ENCODE assay signal across 10 cellular contexts in genomic region chr22:43000441-43001175, GRCh38. TPM values are rescaled to one million over a fixed set of nuclear protein-coding genes. Genes with fewer than 3 reads are reported as not detected.
DNase-seq lines count a peak whose midpoint lies in the region; ATAC-seq, FAIRE-seq and TF ChIP-seq lines count a peak whose summit lies in the region.
"Had no signal": no experiment of that assay in that cellular context is flagged by ENCODE, and none has a peak within 500 bp of the region (broad histone marks: within the 10 kb centered on the region; RNA-seq: fewer than 3 reads in every experiment).

No MANE protein-coding gene starts in this region.

- H3K9ac ChIP-seq in astrocyte (ENCODE audit: low read length): peak overlapping the region; percentile 73

- POLR2A ChIA-PET in A673 (lab: Charles Lee; ENCODE audit: low non-redundant PET): no interaction called here
- POLR2A ChIA-PET in naive thymus-derived CD8-positive, alpha-beta T cell (lab: Charles Lee): interaction anchor here (3.7 kb wide), 1 partner anchor 15 kb away, joined by 15 read pairs; the partner anchor contains the start of gene PACSIN2

- FAIRE-seq in astrocyte (lab: Jason Lieb, UNC): no peak

- no peak for ATAC-seq in naive thymus-derived CD8-positive, alpha-beta T cell
- ATAC-seq in HG03469 (IDR thresholded peaks at IDR 0.05; ENCODE audit: unreplicated experiment): no peak
- no peak for ATAC-seq in HG03097 (IDR thresholded peaks at IDR 0.05; ENCODE audit: low FRiP score, unreplicated experiment)
- ATAC-seq in HG03045 (IDR thresholded peaks at IDR 0.05; ENCODE audit: unreplicated experiment): no peak

- H3K4me3 ChIP-seq in A673 (ENCODE audit: low read depth, low read length, poor library complexity, severe bottlenecking) (no peak overlapping the region), astrocyte (ENCODE audit: insufficient read depth, low read depth, low read length) (peak overlapping the region; percentile 35)

- H3K27ac Mint-ChIP-seq in IgD-negative memory B cell: peak overlapping the region in 2 of 3 donors; percentile 40 to 84
- peak overlapping the region; percentile 94 for H3K27ac Mint-ChIP-seq in astrocyte (ENCODE audit: unreplicated experiment)
- H3K27ac Mint-ChIP-seq in naive thymus-derived CD8-positive, alpha-beta T cell: peak overlapping the region in 8 of 10 donors; percentile 23 to 86 (median 62)

- H2AFZ ChIP-seq in astrocyte (ENCODE audit: low read depth, low read length): no peak overlapping the region

- H3K36me3 ChIP-seq in A673 (ENCODE audit: insufficient read depth, low read length, poor library complexity, severe bottlenecking): no peaks in the 10 kb centered on the region
- no peaks in the 10 kb centered on the region for H3K36me3 ChIP-seq in astrocyte (ENCODE audit: insufficient read depth, low read length)

- H3K27me3 Mint-ChIP-seq in IgD-negative memory B cell: no peaks in the 10 kb centered on the region
- no peaks in the 10 kb centered on the region for H3K27me3 Mint-ChIP-seq in astrocyte (ENCODE audit: low read depth, unreplicated experiment)
- H3K27me3 Mint-ChIP-seq in naive thymus-derived CD8-positive, alpha-beta T cell: no peaks in the 10 kb centered on the region

- BruUV-seq in A673 (replicated peaks; lab: Mats Ljungman, UMichigan): no TSS peak

- peaks cover 40 to 66% (median 44%) of the 10 kb centered on the region in 3 donors for H3K4me1 Mint-ChIP-seq in IgD-negative memory B cell
- peaks cover 82% of the 10 kb centered on the region for H3K4me1 Mint-ChIP-seq in astrocyte (ENCODE audit: low read depth, unreplicated experiment)
- peaks cover 41 to 87% (median 83%) of the 10 kb centered on the region in 4 donors for H3K4me1 Mint-ChIP-seq in naive thymus-derived CD8-positive, alpha-beta T cell

- H3K27ac ChIP-seq in A673 (ENCODE audit: low read depth, low read length, poor library complexity, severe bottlenecking): peak overlapping the region; percentile 11
- peak overlapping the region; percentile 87 for H3K27ac ChIP-seq in astrocyte (ENCODE audit: low read depth, low read length)

- H3K4me2 ChIP-seq in astrocyte (ENCODE audit: low read length): peak overlapping the region; percentile 81

- no peaks in the 10 kb centered on the region for H3K36me3 Mint-ChIP-seq in IgD-negative memory B cell
- peaks cover 1% of the 10 kb centered on the region for H3K36me3 Mint-ChIP-seq in astrocyte (ENCODE audit: low read depth, unreplicated experiment)
- peaks cover 0 to 2% (median 0%) of the 10 kb centered on the region in 3 donors for H3K36me3 Mint-ChIP-seq in naive thymus-derived CD8-positive, alpha-beta T cell

- H3K27me3 ChIP-seq in A673 (replicated peaks; ENCODE audit: insufficient read depth, low read depth, low read length, poor library complexity) (no peaks in the 10 kb centered on the region), astrocyte (ENCODE audit: insufficient read depth, low read length) (no peaks in the 10 kb centered on the region)

- CTCF ChIA-PET in A673 (lab: Charles Lee): no interaction called here

- H4K20me1 ChIP-seq in astrocyte (ENCODE audit: insufficient read depth, low read length): peaks cover 48% of the 10 kb centered on the region

- DNase-seq in A673 (ENCODE audit: low spot score): no peak
- DNase-seq in astrocyte (ENCODE audit: low read depth): peak; percentile 73
- DNase-seq in naive thymus-derived CD8-positive, alpha-beta T cell: no peak
- DNase-seq in NAMALWA (ENCODE audit: low spot score): no peak
- DNase-seq: DMS 273 treated with DMSO at 0.1 percent for 48 hours, NCI-H526 had no signal

- H3K9me3 Mint-ChIP-seq in IgD-negative memory B cell: no peaks in the 10 kb centered on the region
- no peaks in the 10 kb centered on the region for H3K9me3 Mint-ChIP-seq in astrocyte (ENCODE audit: unreplicated experiment)
- H3K9me3 Mint-ChIP-seq in naive thymus-derived CD8-positive, alpha-beta T cell: no peaks in the 10 kb centered on the region

- peaks cover 41% of the 10 kb centered on the region for H3K4me1 ChIP-seq in A673 (ENCODE audit: insufficient read depth, low read length, poor library complexity, severe bottlenecking)
- H3K4me1 ChIP-seq in astrocyte (ENCODE audit: insufficient read depth, low read length): peaks cover 70% of the 10 kb centered on the region

- peak overlapping the region in 2 of 4 donors; percentile 47 to 70 for H3K4me3 Mint-ChIP-seq in IgD-negative memory B cell
- H3K4me3 Mint-ChIP-seq in astrocyte (ENCODE audit: unreplicated experiment): peak overlapping the region; percentile 69
- peak overlapping the region in 1 of 10 donors; percentile 41 for H3K4me3 Mint-ChIP-seq in naive thymus-derived CD8-positive, alpha-beta T cell

- H3K9me3 ChIP-seq in A673 (ENCODE audit: low read depth, low read length, poor library complexity, severe bottlenecking): no peaks in the 10 kb centered on the region
- no peaks in the 10 kb centered on the region for H3K9me3 ChIP-seq in astrocyte (ENCODE audit: insufficient read depth, low read depth, low read length)

- intact Hi-C loops in A673 (cut with micrococcal nuclease; ENCODE audit: unreplicated experiment): no loop called here

- TF ChIP-seq CTCF in A673 (conservative IDR thresholded peaks at IDR 0.05; ENCODE audit: low read depth, low read length) (no peak), astrocyte (IDR thresholded peaks at IDR 0.05; ENCODE audit: insufficient read depth, low read depth, low read length) (no peak)

- H3K79me2 ChIP-seq in astrocyte (ENCODE audit: insufficient read depth, low read length): peaks cover 91% of the 10 kb centered on the region

RNA-seq across cellular contexts. Expression of gene PACSIN2, which starts 14.3 kb away (rescaled TPM):
- total RNA-seq in A673 (2021) (51.8 and 57.2 TPM in 2 replicates), astrocyte (84.1 and 87.8 TPM in 2 replicates)
- polyA plus RNA-seq in IgD-negative memory B cell: 31.5 TPM
- 10 to 100 TPM; 37.6 to 44.9 TPM for total RNA-seq in naive thymus-derived CD8-positive, alpha-beta T cell
- 10 to 100 TPM; 21.9 to 27.8 (median 23.8) TPM for polyA plus RNA-seq in naive thymus-derived CD8-positive, alpha-beta T cell
